Comparison of ENCODE assay signal across 14 cellular contexts in the genomic region with DNA sequence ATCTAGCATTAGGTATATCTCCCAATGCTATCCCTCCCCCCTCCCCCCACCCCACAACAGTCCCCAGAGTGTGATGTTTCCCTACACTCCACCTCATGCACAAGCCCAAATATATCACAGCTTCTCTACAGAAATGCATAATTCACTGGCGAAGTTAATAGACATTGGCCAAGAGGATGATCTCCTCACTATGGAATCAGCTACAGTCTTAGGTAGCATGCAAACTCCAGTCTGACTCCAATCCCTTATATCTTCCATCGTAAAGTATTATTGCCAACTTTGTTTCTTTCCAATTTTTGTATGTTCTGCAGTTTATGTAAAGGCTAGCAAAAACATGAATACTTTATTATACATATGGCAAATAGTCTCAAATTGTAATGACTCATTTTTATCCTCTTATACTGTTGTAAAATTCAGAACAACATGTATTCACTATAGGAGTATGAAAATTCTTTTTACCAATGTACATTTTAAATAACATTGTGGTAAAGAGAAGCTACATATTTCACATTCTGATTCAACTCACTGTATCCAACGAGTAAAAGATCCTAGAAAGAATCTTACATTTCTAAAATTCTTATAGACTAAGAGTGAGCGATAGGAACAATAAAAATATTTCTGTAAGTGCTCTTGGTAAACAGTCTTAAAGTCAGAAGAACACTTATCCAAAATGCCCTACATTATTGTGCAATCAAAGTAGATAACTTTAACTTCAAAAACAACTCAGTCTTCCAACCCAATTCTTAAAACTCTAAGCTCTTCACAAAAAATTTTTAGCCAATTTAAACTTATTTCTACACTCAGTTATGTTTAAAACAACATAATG. TPM values are rescaled to one million over a fixed set of nuclear protein-coding genes. Genes with fewer than 3 reads are reported as not detected.
DNase-seq lines count a peak whose midpoint lies in the region; ATAC-seq and TF ChIP-seq lines count a peak whose summit lies in the region.
"Had no signal": no experiment of that assay in that cellular context is flagged by ENCODE, and none has a peak within 500 bp of the region (broad histone marks: within the 10 kb centered on the region; RNA-seq: fewer than 3 reads in every experiment).

No MANE protein-coding gene starts in this region.

- ATAC-seq in gastrocnemius medialis, result no peak
- ATAC-seq in naive thymus-derived CD8-positive, alpha-beta T cell, result no peak
- ATAC-seq: naive thymus-derived CD4-positive, alpha-beta T cell had no signal

- H3K9me3 ChIP-seq in breast epithelium (no peaks in the 10 kb centered on the region), right atrium auricular region (no peaks in the 10 kb centered on the region), gastrocnemius medialis (no peaks in the 10 kb centered on the region)

- in situ Hi-C loops in gastrocnemius medialis (cut with MboI; ENCODE audit: low sequenced_read_pairs in 4 of 4) (no loop called here), G401 (cut with HindIII; ENCODE audit: low sequenced_read_pairs) (no loop called here)

- H3K27me3 ChIP-seq in breast epithelium (no peaks in the 10 kb centered on the region), right atrium auricular region (no peaks in the 10 kb centered on the region), gastrocnemius medialis (no peaks in the 10 kb centered on the region)

- H3K36me3 Mint-ChIP-seq in naive thymus-derived CD8-positive, alpha-beta T cell, result peaks cover 0 to 4% (median 2%) of the 10 kb centered on the region in 3 donors
- H3K36me3 Mint-ChIP-seq: activated naive CD8-positive, alpha-beta T cell treated with anti-CD3 and anti-CD28 coated beads, Interleukin-2, amount 10 ng/mL, durations not matched to agents 7 days and 5 days; naive thymus-derived CD4-positive, alpha-beta T cell; stimulated activated memory B cell treated with anti-CD40 and anti-IgM and Interleukin-4, amounts not matched to agents 10 μg/mL and 1 μg/mL and 100 μg/mL, for 72 hours had no signal

- H3K27me3 Mint-ChIP-seq in naive thymus-derived CD8-positive, alpha-beta T cell, result peaks cover 0 to 12% (median 5%) of the 10 kb centered on the region in 5 donors
- H3K27me3 Mint-ChIP-seq: activated naive CD8-positive, alpha-beta T cell treated with anti-CD3 and anti-CD28 coated beads, Interleukin-2, amount 10 ng/mL, durations not matched to agents 7 days and 5 days had no signal

- H3K27ac ChIP-seq in breast epithelium (peak overlapping the region in 1 of 2 donors; percentile 32), right atrium auricular region (peak overlapping the region; percentile 71 to 73), gastrocnemius medialis (peak overlapping the region; percentile 7 to 55 (median 40))

- peak; percentile 34 for DNase-seq in AG04449 (ENCODE audit: low read depth, low spot score)
- no peak for DNase-seq in breast epithelium (ENCODE audit: low spot score in 2 of 2)
- no peak for DNase-seq in right atrium auricular region (ENCODE audit: low spot score)
- DNase-seq in gastrocnemius medialis, result no peak
- no peak for DNase-seq in stimulated activated CD4-positive, alpha-beta T cell treated with anti-CD3 and anti-CD28 coated beads, Interleukin-1b, Interleukin-23, amount 100 ng/mL, for 48 hours
- no peak for DNase-seq in naive thymus-derived CD8-positive, alpha-beta T cell
- no peak for DNase-seq in G401 (ENCODE audit: low spot score)
- no peak for DNase-seq in NCI-H510A (lab: John Stamatoyannopoulos, UW)
- DNase-seq: activated naive CD8-positive, alpha-beta T cell treated with anti-CD3 and anti-CD28 coated beads, Interleukin-2, amount 10 ng/mL, durations not matched to agents 7 days and 5 days; DMS79; MV-4-11; naive thymus-derived CD4-positive, alpha-beta T cell; NCI-H526 had no signal

- no peaks in the 10 kb centered on the region for H3K36me3 ChIP-seq in breast epithelium
- no peaks in the 10 kb centered on the region for H3K36me3 ChIP-seq in right atrium auricular region
- H3K36me3 ChIP-seq in gastrocnemius medialis, result no peaks in the 10 kb centered on the region

- H3K27ac Mint-ChIP-seq in naive thymus-derived CD8-positive, alpha-beta T cell, result no peak overlapping the region
- H3K27ac Mint-ChIP-seq: activated naive CD8-positive, alpha-beta T cell treated with anti-CD3 and anti-CD28 coated beads, Interleukin-2, amount 10 ng/mL, durations not matched to agents 7 days and 5 days; naive thymus-derived CD4-positive, alpha-beta T cell; stimulated activated memory B cell treated with anti-CD40 and anti-IgM and Interleukin-4, amounts not matched to agents 10 μg/mL and 1 μg/mL and 100 μg/mL, for 72 hours had no signal

- POLR2A ChIA-PET in AG04449 (lab: Yijun Ruan, JAX), result no interaction called here
- POLR2A ChIA-PET in naive thymus-derived CD8-positive, alpha-beta T cell (lab: Charles Lee), result no interaction called here

- no peak overlapping the region for H3K4me3 ChIP-seq in AG04449 (ENCODE audit: low read depth, low read length)
- peak overlapping the region; percentile 21 to 57 (median 32) for H3K4me3 ChIP-seq in breast epithelium
- H3K4me3 ChIP-seq in right atrium auricular region, result peak overlapping the region; percentile 42 to 48
- peak overlapping the region; percentile 36 to 43 (median 40) for H3K4me3 ChIP-seq in gastrocnemius medialis

- H3K4me1 Mint-ChIP-seq in naive thymus-derived CD8-positive, alpha-beta T cell, result no peaks in the 10 kb centered on the region
- H3K4me1 Mint-ChIP-seq: activated naive CD8-positive, alpha-beta T cell treated with anti-CD3 and anti-CD28 coated beads, Interleukin-2, amount 10 ng/mL, durations not matched to agents 7 days and 5 days; naive thymus-derived CD4-positive, alpha-beta T cell; stimulated activated memory B cell treated with anti-CD40 and anti-IgM and Interleukin-4, amounts not matched to agents 10 μg/mL and 1 μg/mL and 100 μg/mL, for 72 hours had no signal

- intact Hi-C loops in breast epithelium (cut with DNase I; ENCODE audit: low total_unique reads), result no loop called here
- intact Hi-C loops in gastrocnemius medialis (cut with DNase I; ENCODE audit: low total_unique reads), result no loop called here

- H3K9me3 Mint-ChIP-seq in naive thymus-derived CD8-positive, alpha-beta T cell, result peaks cover 0 to 5% (median 0%) of the 10 kb centered on the region in 9 donors
- H3K9me3 Mint-ChIP-seq: activated naive CD8-positive, alpha-beta T cell treated with anti-CD3 and anti-CD28 coated beads, Interleukin-2, amount 10 ng/mL, durations not matched to agents 7 days and 5 days; stimulated activated memory B cell treated with anti-CD40 and anti-IgM and Interleukin-4, amounts not matched to agents 10 μg/mL and 1 μg/mL and 100 μg/mL, for 72 hours had no signal

- no peak overlapping the region for H3K4me3 Mint-ChIP-seq in naive thymus-derived CD8-positive, alpha-beta T cell
- H3K4me3 Mint-ChIP-seq: activated naive CD8-positive, alpha-beta T cell treated with anti-CD3 and anti-CD28 coated beads, Interleukin-2, amount 10 ng/mL, durations not matched to agents 7 days and 5 days; naive thymus-derived CD4-positive, alpha-beta T cell; stimulated activated memory B cell treated with anti-CD40 and anti-IgM and Interleukin-4, amounts not matched to agents 10 μg/mL and 1 μg/mL and 100 μg/mL, for 72 hours had no signal

- no peak for TF ChIP-seq CTCF in AG04449 (IDR thresholded peaks at IDR 0.05; ENCODE audit: insufficient read depth, low read length, missing control alignments)
- TF ChIP-seq CTCF in breast epithelium (IDR thresholded peaks at IDR 0.05), result no peak
- no peak for TF ChIP-seq CTCF in right atrium auricular region (IDR thresholded peaks at IDR 0.05)
- TF ChIP-seq CTCF in gastrocnemius medialis (IDR thresholded peaks at IDR 0.05 in 4 of 5, conservative IDR thresholded peaks at IDR 0.05 in 1 of 5), result no peak

- H3K4me1 ChIP-seq in breast epithelium (no peaks in the 10 kb centered on the region), right atrium auricular region (peaks cover 0 to 3% of the 10 kb centered on the region in 2 donors), gastrocnemius medialis (no peaks in the 10 kb centered on the region)

- TF ChIP-seq POLR2A in breast epithelium (IDR thresholded peaks at IDR 0.05) (no peak), gastrocnemius medialis (IDR thresholded peaks at IDR 0.05) (no peak)

- CTCF ChIA-PET in AG04449 (lab: Yijun Ruan, JAX), result interaction anchor here (1.9 kb wide), 1 partner anchor 178 kb away, joined by 6 read pairs; no protein-coding TSS in a partner anchor

RNA-seq across cellular contexts. Expression of a gene that starts 0.8 kb away (rescaled TPM):
- total RNA-seq in breast epithelium, result 10 to 100 TPM; 38.6 to 47.5 (median 46.2) TPM
- 10 to 100 TPM; 59.1 to 65.9 TPM for total RNA-seq in right atrium auricular region
- total RNA-seq in gastrocnemius medialis, result 10 to 100 TPM in 3 of 4 donors, 1 to 10 TPM in 1; 8.4 to 24.9 (median 21.7) TPM
- not detected for total RNA-seq in naive thymus-derived CD8-positive, alpha-beta T cell
- not detected for polyA plus RNA-seq in naive thymus-derived CD8-positive, alpha-beta T cell
- total RNA-seq in G401 (2014; rRNA removed; shearing (Covaris generic)), result not detected in 2 replicates
- total RNA-seq: activated naive CD8-positive, alpha-beta T cell treated with anti-CD3 and anti-CD28 coated beads, Interleukin-2, amount 10 ng/mL, durations not matched to agents 7 days and 5 days; naive thymus-derived CD4-positive, alpha-beta T cell had no signal
- polyA plus RNA-seq: naive thymus-derived CD4-positive, alpha-beta T cell had no signal
